ENCODE assay signal across 2 cellular contexts in the genomic region with DNA sequence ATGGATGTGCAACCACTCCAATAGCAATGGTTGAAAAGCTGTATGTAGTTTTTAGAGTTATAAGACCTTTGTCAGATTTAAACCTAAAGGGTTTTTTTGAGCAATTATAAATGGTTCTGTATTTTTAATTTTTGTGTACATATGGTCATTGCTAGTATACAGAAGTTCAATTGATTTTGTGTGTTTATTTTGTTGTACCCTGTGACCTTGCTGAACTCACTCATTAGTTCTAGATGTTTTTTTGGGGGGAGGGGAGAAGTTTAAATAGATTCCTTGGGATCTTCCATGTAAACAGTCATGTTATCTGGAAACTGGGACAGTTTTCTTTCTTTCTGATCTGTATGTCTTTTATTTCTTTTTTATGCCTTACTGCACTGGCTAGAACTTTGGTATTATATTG.
TF ChIP-seq lines count a peak whose summit lies in the region.

No MANE protein-coding gene starts in this region.

TF ChIP-seq in WTC11, 78 proteins besides CTCF, POLR2A, EP300 and RAD21:
- TF ChIP-seq, protein P1, sequence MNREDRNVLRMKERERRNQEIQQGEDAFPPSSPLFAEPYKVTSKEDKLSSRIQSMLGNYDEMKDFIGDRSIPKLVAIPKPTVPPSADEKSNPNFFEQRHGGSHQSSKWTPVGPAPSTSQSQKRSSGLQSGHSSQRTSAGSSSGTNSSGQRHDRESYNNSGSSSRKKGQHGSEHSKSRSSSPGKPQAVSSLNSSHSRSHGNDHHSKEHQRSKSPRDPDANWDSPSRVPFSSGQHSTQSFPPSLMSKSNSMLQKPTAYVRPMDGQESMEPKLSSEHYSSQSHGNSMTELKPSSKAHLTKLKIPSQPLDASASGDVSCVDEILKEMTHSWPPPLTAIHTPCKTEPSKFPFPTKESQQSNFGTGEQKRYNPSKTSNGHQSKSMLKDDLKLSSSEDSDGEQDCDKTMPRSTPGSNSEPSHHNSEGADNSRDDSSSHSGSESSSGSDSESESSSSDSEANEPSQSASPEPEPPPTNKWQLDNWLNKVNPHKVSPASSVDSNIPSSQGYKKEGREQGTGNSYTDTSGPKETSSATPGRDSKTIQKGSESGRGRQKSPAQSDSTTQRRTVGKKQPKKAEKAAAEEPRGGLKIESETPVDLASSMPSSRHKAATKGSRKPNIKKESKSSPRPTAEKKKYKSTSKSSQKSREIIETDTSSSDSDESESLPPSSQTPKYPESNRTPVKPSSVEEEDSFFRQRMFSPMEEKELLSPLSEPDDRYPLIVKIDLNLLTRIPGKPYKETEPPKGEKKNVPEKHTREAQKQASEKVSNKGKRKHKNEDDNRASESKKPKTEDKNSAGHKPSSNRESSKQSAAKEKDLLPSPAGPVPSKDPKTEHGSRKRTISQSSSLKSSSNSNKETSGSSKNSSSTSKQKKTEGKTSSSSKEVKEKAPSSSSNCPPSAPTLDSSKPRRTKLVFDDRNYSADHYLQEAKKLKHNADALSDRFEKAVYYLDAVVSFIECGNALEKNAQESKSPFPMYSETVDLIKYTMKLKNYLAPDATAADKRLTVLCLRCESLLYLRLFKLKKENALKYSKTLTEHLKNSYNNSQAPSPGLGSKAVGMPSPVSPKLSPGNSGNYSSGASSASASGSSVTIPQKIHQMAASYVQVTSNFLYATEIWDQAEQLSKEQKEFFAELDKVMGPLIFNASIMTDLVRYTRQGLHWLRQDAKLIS (CRISPR knock-in tag; IDR thresholded peaks at IDR 0.05; ENCODE audit: borderline replicate concordance) = no peak
- TF ChIP-seq, protein P2, sequence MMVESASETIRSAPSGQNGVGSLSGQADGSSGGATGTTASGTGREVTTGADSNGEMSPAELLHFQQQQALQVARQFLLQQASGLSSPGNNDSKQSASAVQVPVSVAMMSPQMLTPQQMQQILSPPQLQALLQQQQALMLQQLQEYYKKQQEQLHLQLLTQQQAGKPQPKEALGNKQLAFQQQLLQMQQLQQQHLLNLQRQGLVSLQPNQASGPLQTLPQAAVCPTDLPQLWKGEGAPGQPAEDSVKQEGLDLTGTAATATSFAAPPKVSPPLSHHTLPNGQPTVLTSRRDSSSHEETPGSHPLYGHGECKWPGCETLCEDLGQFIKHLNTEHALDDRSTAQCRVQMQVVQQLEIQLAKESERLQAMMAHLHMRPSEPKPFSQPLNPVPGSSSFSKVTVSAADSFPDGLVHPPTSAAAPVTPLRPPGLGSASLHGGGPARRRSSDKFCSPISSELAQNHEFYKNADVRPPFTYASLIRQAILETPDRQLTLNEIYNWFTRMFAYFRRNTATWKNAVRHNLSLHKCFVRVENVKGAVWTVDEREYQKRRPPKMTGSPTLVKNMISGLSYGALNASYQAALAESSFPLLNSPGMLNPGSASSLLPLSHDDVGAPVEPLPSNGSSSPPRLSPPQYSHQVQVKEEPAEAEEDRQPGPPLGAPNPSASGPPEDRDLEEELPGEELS (CRISPR knock-in tag; IDR thresholded peaks at IDR 0.05) = no peak
- TF ChIP-seq ZNF219 (CRISPR knock-in tag; IDR thresholded peaks at IDR 0.05; ENCODE audit: borderline replicate concordance) (no peak), NR1H2 (CRISPR knock-in tag; IDR thresholded peaks at IDR 0.05) (no peak), TEAD1 (CRISPR knock-in tag; IDR thresholded peaks at IDR 0.05) (no peak), NFYB (CRISPR knock-in tag; conservative IDR thresholded peaks at IDR 0.05; ENCODE audit: low read depth) (no peak), RELA (CRISPR knock-in tag; IDR thresholded peaks at IDR 0.05; ENCODE audit: borderline replicate concordance) (no peak), TP53 (CRISPR knock-in tag; IDR thresholded peaks at IDR 0.05) (no peak), OVOL2 (CRISPR knock-in tag; IDR thresholded peaks at IDR 0.05; ENCODE audit: borderline replicate concordance) (no peak), USF2 (CRISPR knock-in tag; IDR thresholded peaks at IDR 0.05) (no peak)
TF ChIP-seq in WTC11: peak in this region for 0.

TF ChIP-seq in HepG2, 621 proteins besides CTCF, POLR2A, EP300 and RAD21 (continued from another document):
- peak; percentile 65 for TF ChIP-seq GATAD2A (CRISPR knock-in tag; IDR thresholded peaks at IDR 0.05)
- TF ChIP-seq ZNF24 (IDR thresholded peaks at IDR 0.05) = peak; percentile 86
- TF ChIP-seq ZFP37 (CRISPR knock-in tag; IDR thresholded peaks at IDR 0.05; ENCODE audit: borderline replicate concordance) = no peak
- TF ChIP-seq HIVEP1 (CRISPR knock-in tag; IDR thresholded peaks at IDR 0.05) = no peak
- no peak for TF ChIP-seq ATF7 (IDR thresholded peaks at IDR 0.05)
- TF ChIP-seq ATF7 (CRISPR knock-in tag; IDR thresholded peaks at IDR 0.05) = no peak
- no peak for TF ChIP-seq ZBTB49 (CRISPR knock-in tag; IDR thresholded peaks at IDR 0.05; ENCODE audit: borderline replicate concordance)
- TF ChIP-seq MIER3 (CRISPR knock-in tag; IDR thresholded peaks at IDR 0.05; ENCODE audit: borderline replicate concordance) = 0 out of 2 replicates have a peak, but pooled peaks have one; percentile 26
- no peak for TF ChIP-seq JUNB (CRISPR knock-in tag; IDR thresholded peaks at IDR 0.05; ENCODE audit: borderline replicate concordance)
- TF ChIP-seq SOX13 (IDR thresholded peaks at IDR 0.05) = no peak
- TF ChIP-seq SOX13 (CRISPR knock-in tag; conservative IDR thresholded peaks at IDR 0.05 in 1 of 2, IDR thresholded peaks at IDR 0.05 in 1 of 2) = no peak
- TF ChIP-seq, protein P3, sequence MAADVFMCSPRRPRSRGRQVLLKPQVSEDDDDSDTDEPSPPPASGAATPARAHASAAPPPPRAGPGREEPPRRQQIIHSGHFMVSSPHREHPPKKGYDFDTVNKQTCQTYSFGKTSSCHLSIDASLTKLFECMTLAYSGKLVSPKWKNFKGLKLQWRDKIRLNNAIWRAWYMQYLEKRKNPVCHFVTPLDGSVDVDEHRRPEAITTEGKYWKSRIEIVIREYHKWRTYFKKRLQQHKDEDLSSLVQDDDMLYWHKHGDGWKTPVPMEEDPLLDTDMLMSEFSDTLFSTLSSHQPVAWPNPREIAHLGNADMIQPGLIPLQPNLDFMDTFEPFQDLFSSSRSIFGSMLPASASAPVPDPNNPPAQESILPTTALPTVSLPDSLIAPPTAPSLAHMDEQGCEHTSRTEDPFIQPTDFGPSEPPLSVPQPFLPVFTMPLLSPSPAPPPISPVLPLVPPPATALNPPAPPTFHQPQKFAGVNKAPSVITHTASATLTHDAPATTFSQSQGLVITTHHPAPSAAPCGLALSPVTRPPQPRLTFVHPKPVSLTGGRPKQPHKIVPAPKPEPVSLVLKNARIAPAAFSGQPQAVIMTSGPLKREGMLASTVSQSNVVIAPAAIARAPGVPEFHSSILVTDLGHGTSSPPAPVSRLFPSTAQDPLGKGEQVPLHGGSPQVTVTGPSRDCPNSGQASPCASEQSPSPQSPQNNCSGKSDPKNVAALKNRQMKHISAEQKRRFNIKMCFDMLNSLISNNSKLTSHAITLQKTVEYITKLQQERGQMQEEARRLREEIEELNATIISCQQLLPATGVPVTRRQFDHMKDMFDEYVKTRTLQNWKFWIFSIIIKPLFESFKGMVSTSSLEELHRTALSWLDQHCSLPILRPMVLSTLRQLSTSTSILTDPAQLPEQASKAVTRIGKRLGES (CRISPR knock-in tag; IDR thresholded peaks at IDR 0.05; ENCODE audit: borderline replicate concordance) = no peak
- TF ChIP-seq ZNF205 (CRISPR knock-in tag; IDR thresholded peaks at IDR 0.05) = no peak
- TF ChIP-seq CREB1 (IDR thresholded peaks at IDR 0.05) = no peak
- TF ChIP-seq CREB1 (CRISPR knock-in tag; IDR thresholded peaks at IDR 0.05) = peak; percentile 21; the same call in 1 of the 2 replicates
- TF ChIP-seq RARA (CRISPR knock-in tag; IDR thresholded peaks at IDR 0.05) = peak; percentile 63; the same call in 1 of the 2 replicates
- TF ChIP-seq AHR (CRISPR knock-in tag; IDR thresholded peaks at IDR 0.05) = no peak
- no peak for TF ChIP-seq FOXP1 (IDR thresholded peaks at IDR 0.05)
- TF ChIP-seq FOXP1 (CRISPR knock-in tag; IDR thresholded peaks at IDR 0.05) = peak; percentile 87
- TF ChIP-seq TMF1 (CRISPR knock-in tag; IDR thresholded peaks at IDR 0.05; ENCODE audit: low read depth) = no peak
- TF ChIP-seq NR2F2 (IDR thresholded peaks at IDR 0.05; ENCODE audit: borderline replicate concordance, low read depth) = peak; percentile 57; the same call in 1 of the 2 replicates
- TF ChIP-seq, protein P4, sequence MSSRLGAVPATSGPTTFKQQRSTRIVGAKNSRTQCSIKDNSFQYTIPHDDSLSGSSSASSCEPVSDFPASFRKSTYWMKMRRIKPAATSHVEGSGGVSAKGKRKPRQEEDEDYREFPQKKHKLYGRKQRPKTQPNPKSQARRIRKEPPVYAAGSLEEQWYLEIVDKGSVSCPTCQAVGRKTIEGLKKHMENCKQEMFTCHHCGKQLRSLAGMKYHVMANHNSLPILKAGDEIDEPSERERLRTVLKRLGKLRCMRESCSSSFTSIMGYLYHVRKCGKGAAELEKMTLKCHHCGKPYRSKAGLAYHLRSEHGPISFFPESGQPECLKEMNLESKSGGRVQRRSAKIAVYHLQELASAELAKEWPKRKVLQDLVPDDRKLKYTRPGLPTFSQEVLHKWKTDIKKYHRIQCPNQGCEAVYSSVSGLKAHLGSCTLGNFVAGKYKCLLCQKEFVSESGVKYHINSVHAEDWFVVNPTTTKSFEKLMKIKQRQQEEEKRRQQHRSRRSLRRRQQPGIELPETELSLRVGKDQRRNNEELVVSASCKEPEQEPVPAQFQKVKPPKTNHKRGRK (CRISPR knock-in tag; IDR thresholded peaks at IDR 0.05) = no peak
- peak; percentile 34; the same call in 1 of the 2 replicates for TF ChIP-seq PPARG (CRISPR knock-in tag; conservative IDR thresholded peaks at IDR 0.05)
- peak; percentile 69 for TF ChIP-seq FOXA3 (CRISPR knock-in tag; IDR thresholded peaks at IDR 0.05)
- TF ChIP-seq, protein P5, sequence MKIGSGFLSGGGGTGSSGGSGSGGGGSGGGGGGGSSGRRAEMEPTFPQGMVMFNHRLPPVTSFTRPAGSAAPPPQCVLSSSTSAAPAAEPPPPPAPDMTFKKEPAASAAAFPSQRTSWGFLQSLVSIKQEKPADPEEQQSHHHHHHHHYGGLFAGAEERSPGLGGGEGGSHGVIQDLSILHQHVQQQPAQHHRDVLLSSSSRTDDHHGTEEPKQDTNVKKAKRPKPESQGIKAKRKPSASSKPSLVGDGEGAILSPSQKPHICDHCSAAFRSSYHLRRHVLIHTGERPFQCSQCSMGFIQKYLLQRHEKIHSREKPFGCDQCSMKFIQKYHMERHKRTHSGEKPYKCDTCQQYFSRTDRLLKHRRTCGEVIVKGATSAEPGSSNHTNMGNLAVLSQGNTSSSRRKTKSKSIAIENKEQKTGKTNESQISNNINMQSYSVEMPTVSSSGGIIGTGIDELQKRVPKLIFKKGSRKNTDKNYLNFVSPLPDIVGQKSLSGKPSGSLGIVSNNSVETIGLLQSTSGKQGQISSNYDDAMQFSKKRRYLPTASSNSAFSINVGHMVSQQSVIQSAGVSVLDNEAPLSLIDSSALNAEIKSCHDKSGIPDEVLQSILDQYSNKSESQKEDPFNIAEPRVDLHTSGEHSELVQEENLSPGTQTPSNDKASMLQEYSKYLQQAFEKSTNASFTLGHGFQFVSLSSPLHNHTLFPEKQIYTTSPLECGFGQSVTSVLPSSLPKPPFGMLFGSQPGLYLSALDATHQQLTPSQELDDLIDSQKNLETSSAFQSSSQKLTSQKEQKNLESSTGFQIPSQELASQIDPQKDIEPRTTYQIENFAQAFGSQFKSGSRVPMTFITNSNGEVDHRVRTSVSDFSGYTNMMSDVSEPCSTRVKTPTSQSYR (CRISPR knock-in tag; IDR thresholded peaks at IDR 0.05; ENCODE audit: borderline replicate concordance) = peak; percentile 76; the same call in 1 of the 2 replicates
- no peak for TF ChIP-seq POLR2G (IDR thresholded peaks at IDR 0.05; ENCODE audit: low read depth, low read length)
- TF ChIP-seq NR2F1 (CRISPR knock-in tag; IDR thresholded peaks at IDR 0.05) = peak; percentile 51 to 59; a peak in 2 of 4 replicates
- peak; percentile 44; the same call in 1 of the 2 replicates for TF ChIP-seq NFIC (IDR thresholded peaks at IDR 0.05; ENCODE audit: low read length)
- TF ChIP-seq NR2F6 (IDR thresholded peaks at IDR 0.05) = peak; percentile 74
- no peak for TF ChIP-seq NR2F6 (CRISPR knock-in tag; IDR thresholded peaks at IDR 0.05)
- TF ChIP-seq ZNF121 (CRISPR knock-in tag; IDR thresholded peaks at IDR 0.05) = 0 out of 2 replicates have a peak, but pooled peaks have one; percentile 19
- TF ChIP-seq PAXIP1 (CRISPR knock-in tag; conservative IDR thresholded peaks at IDR 0.05) = peak; percentile 57
TF ChIP-seq in HepG2: peak in this region for 18.
